In genomic region chr11:71321433-71322191, GRCh38 we compare ENCODE assay signal across 29 cellular contexts.
"Had no signal": no experiment of that assay in that cellular context is flagged by ENCODE, and none has a peak within 500 bp of the region (broad histone marks: within the 10 kb centered on the region; RNA-seq: fewer than 3 reads in every experiment).

No MANE protein-coding gene starts in this region.

- H3K4me1 Mint-ChIP-seq: activated CD4-positive, alpha-beta T cell treated with anti-CD3 and anti-CD28 coated beads, Interleukin-2, amount 10 ng/mL, durations not matched to agents 7 days and 5 days; activated CD8-positive, alpha-beta memory T cell treated with anti-CD3 and anti-CD28 coated beads, Interleukin-2, amount 10 ng/mL, durations not matched to agents 7 days and 5 days; activated naive CD8-positive, alpha-beta T cell treated with anti-CD3 and anti-CD28 coated beads for 36 hours; brain; endodermal cell had no signal

- DNase-seq: activated CD4-positive, alpha-beta T cell treated with anti-CD3 and anti-CD28 coated beads for 1 hour; activated CD4-positive, alpha-beta T cell treated with anti-CD3 and anti-CD28 coated beads, Interleukin-2, amount 10 ng/mL, durations not matched to agents 7 days and 5 days; activated CD8-positive, alpha-beta memory T cell treated with anti-CD3 and anti-CD28 coated beads, Interleukin-2, amount 10 ng/mL, durations not matched to agents 7 days and 5 days; activated CD8-positive, alpha-beta T cell treated with anti-CD3 and anti-CD28 coated beads for 36 hours; activated naive CD4-positive, alpha-beta T cell; activated naive CD8-positive, alpha-beta T cell treated with anti-CD3 and anti-CD28 coated beads for 36 hours; activated T-cell treated with anti-CD3 and anti-CD28 coated beads for 4 hours; activated T-cell treated with anti-CD3 and anti-CD28 coated beads, Interleukin-2, amount 50 U/mL, for 72 hours; adrenal gland; cortex of kidney; endodermal cell; foreskin fibroblast; head of caudate nucleus; hippocampal formation; kidney; left colon; mesendoderm; nephron progenitor cell; psoas muscle; stimulated activated naive CD4-positive, alpha-beta T cell treated with Interleukin-2 at 50 U/mL for 16 hours; SW 1271; T-helper 2 cell had no signal

- H3K36me3 Mint-ChIP-seq: activated CD8-positive, alpha-beta memory T cell treated with anti-CD3 and anti-CD28 coated beads, Interleukin-2, amount 10 ng/mL, durations not matched to agents 7 days and 5 days; brain had no signal

- H3K36me3 ChIP-seq: adrenal gland, ascending aorta, cardiac muscle cell, pancreas, tibial nerve had no signal

- H3K27ac Mint-ChIP-seq: activated CD4-positive, alpha-beta T cell treated with anti-CD3 and anti-CD28 coated beads, Interleukin-2, amount 10 ng/mL, durations not matched to agents 7 days and 5 days; activated CD8-positive, alpha-beta memory T cell treated with anti-CD3 and anti-CD28 coated beads, Interleukin-2, amount 10 ng/mL, durations not matched to agents 7 days and 5 days; activated CD8-positive, alpha-beta T cell treated with anti-CD3 and anti-CD28 coated beads for 36 hours; activated naive CD8-positive, alpha-beta T cell treated with anti-CD3 and anti-CD28 coated beads for 36 hours; activated T-cell treated with anti-CD3 and anti-CD28 coated beads, Interleukin-2, amount 50 U/mL, for 72 hours; brain; endodermal cell; nephron progenitor cell had no signal

- H3K4me1 ChIP-seq: adrenal gland, ascending aorta, pancreas, psoas muscle, tibial nerve had no signal

- H3K27me3 Mint-ChIP-seq: activated CD4-positive, alpha-beta T cell treated with anti-CD3 and anti-CD28 coated beads, Interleukin-2, amount 10 ng/mL, durations not matched to agents 7 days and 5 days; activated CD8-positive, alpha-beta memory T cell treated with anti-CD3 and anti-CD28 coated beads, Interleukin-2, amount 10 ng/mL, durations not matched to agents 7 days and 5 days had no signal

- H3K9me3 ChIP-seq: pancreas had no signal

- H3K4me3 ChIP-seq: adrenal gland, ascending aorta, cardiac muscle cell, lung, pancreas, psoas muscle, tibial nerve had no signal

- ATAC-seq: activated CD8-positive, alpha-beta memory T cell treated with anti-CD3 and anti-CD28 coated beads, Interleukin-2, amount 10 ng/mL, durations not matched to agents 7 days and 5 days; activated CD8-positive, alpha-beta T cell treated with anti-CD3 and anti-CD28 coated beads for 36 hours; activated T-cell treated with anti-CD3 and anti-CD28 coated beads, Interleukin-2, amount 50 U/mL, for 72 hours; esophagus mucosa; left colon; psoas muscle had no signal

- H3K4me3 Mint-ChIP-seq: activated CD4-positive, alpha-beta T cell treated with anti-CD3 and anti-CD28 coated beads, Interleukin-2, amount 10 ng/mL, durations not matched to agents 7 days and 5 days; activated CD8-positive, alpha-beta memory T cell treated with anti-CD3 and anti-CD28 coated beads, Interleukin-2, amount 10 ng/mL, durations not matched to agents 7 days and 5 days; activated CD8-positive, alpha-beta T cell treated with anti-CD3 and anti-CD28 coated beads for 36 hours; activated naive CD8-positive, alpha-beta T cell treated with anti-CD3 and anti-CD28 coated beads for 36 hours; activated T-cell treated with anti-CD3 and anti-CD28 coated beads, Interleukin-2, amount 50 U/mL, for 72 hours; brain; endodermal cell; nephron progenitor cell had no signal

- H3K27me3 ChIP-seq: adrenal gland, ascending aorta, cardiac muscle cell, pancreas, tibial nerve had no signal

- H3K27ac ChIP-seq: adrenal gland, ascending aorta, cardiac muscle cell, pancreas, psoas muscle, tibial nerve had no signal
